Comparison of ENCODE assay signal across 1 cellular context in the genomic region with DNA sequence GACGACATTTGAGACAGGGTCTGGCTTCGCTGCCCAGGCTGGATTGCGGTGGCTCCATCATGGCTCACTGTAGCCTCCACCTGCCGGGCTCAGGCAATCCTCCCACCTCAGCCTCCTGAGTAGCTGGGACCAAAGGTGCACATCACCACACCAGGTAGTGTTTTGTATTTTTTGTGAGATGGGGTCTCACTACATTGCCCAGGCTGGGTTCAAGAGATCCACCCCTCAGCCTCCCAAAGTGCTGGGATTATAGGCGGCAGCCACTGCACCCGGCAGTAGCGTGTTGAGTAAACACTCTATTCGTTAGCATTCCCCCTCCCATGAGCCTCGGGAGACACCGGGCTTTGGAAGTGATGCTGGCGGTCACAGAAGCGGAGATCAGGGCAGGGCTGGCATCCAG.
TF ChIP-seq lines count a peak whose summit lies in the region.

No MANE protein-coding gene starts in this region.

TF ChIP-seq in WTC11, 78 proteins besides CTCF, POLR2A, EP300 and RAD21:
- TF ChIP-seq, protein P1, sequence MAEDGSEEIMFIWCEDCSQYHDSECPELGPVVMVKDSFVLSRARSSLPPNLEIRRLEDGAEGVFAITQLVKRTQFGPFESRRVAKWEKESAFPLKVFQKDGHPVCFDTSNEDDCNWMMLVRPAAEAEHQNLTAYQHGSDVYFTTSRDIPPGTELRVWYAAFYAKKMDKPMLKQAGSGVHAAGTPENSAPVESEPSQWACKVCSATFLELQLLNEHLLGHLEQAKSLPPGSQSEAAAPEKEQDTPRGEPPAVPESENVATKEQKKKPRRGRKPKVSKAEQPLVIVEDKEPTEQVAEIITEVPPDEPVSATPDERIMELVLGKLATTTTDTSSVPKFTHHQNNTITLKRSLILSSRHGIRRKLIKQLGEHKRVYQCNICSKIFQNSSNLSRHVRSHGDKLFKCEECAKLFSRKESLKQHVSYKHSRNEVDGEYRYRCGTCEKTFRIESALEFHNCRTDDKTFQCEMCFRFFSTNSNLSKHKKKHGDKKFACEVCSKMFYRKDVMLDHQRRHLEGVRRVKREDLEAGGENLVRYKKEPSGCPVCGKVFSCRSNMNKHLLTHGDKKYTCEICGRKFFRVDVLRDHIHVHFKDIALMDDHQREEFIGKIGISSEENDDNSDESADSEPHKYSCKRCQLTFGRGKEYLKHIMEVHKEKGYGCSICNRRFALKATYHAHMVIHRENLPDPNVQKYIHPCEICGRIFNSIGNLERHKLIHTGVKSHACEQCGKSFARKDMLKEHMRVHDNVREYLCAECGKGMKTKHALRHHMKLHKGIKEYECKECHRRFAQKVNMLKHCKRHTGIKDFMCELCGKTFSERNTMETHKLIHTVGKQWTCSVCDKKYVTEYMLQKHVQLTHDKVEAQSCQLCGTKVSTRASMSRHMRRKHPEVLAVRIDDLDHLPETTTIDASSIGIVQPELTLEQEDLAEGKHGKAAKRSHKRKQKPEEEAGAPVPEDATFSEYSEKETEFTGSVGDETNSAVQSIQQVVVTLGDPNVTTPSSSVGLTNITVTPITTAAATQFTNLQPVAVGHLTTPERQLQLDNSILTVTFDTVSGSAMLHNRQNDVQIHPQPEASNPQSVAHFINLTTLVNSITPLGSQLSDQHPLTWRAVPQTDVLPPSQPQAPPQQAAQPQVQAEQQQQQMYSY (CRISPR knock-in tag; IDR thresholded peaks at IDR 0.05): no peak
- TF ChIP-seq ETV6 (CRISPR knock-in tag; IDR thresholded peaks at IDR 0.05): no peak
- TF ChIP-seq, protein P2, sequence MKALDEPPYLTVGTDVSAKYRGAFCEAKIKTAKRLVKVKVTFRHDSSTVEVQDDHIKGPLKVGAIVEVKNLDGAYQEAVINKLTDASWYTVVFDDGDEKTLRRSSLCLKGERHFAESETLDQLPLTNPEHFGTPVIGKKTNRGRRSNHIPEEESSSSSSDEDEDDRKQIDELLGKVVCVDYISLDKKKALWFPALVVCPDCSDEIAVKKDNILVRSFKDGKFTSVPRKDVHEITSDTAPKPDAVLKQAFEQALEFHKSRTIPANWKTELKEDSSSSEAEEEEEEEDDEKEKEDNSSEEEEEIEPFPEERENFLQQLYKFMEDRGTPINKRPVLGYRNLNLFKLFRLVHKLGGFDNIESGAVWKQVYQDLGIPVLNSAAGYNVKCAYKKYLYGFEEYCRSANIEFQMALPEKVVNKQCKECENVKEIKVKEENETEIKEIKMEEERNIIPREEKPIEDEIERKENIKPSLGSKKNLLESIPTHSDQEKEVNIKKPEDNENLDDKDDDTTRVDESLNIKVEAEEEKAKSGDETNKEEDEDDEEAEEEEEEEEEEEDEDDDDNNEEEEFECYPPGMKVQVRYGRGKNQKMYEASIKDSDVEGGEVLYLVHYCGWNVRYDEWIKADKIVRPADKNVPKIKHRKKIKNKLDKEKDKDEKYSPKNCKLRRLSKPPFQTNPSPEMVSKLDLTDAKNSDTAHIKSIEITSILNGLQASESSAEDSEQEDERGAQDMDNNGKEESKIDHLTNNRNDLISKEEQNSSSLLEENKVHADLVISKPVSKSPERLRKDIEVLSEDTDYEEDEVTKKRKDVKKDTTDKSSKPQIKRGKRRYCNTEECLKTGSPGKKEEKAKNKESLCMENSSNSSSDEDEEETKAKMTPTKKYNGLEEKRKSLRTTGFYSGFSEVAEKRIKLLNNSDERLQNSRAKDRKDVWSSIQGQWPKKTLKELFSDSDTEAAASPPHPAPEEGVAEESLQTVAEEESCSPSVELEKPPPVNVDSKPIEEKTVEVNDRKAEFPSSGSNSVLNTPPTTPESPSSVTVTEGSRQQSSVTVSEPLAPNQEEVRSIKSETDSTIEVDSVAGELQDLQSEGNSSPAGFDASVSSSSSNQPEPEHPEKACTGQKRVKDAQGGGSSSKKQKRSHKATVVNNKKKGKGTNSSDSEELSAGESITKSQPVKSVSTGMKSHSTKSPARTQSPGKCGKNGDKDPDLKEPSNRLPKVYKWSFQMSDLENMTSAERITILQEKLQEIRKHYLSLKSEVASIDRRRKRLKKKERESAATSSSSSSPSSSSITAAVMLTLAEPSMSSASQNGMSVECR (CRISPR knock-in tag; IDR thresholded peaks at IDR 0.05; ENCODE audit: borderline replicate concordance): no peak
- peak; percentile 97 for TF ChIP-seq ZNF121 (CRISPR knock-in tag; IDR thresholded peaks at IDR 0.05)
- TF ChIP-seq GTF2I (CRISPR knock-in tag; conservative IDR thresholded peaks at IDR 0.05): 0 out of 2 replicates have a peak, but pooled peaks have one; percentile 40
- TF ChIP-seq ZNF219 (CRISPR knock-in tag; IDR thresholded peaks at IDR 0.05; ENCODE audit: borderline replicate concordance): no peak
- no peak for TF ChIP-seq SMAD3 (CRISPR knock-in tag; IDR thresholded peaks at IDR 0.05; ENCODE audit: borderline replicate concordance)
- TF ChIP-seq, protein P3, sequence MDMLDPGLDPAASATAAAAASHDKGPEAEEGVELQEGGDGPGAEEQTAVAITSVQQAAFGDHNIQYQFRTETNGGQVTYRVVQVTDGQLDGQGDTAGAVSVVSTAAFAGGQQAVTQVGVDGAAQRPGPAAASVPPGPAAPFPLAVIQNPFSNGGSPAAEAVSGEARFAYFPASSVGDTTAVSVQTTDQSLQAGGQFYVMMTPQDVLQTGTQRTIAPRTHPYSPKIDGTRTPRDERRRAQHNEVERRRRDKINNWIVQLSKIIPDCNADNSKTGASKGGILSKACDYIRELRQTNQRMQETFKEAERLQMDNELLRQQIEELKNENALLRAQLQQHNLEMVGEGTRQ (CRISPR knock-in tag; IDR thresholded peaks at IDR 0.05): no peak
- TF ChIP-seq, protein P4, sequence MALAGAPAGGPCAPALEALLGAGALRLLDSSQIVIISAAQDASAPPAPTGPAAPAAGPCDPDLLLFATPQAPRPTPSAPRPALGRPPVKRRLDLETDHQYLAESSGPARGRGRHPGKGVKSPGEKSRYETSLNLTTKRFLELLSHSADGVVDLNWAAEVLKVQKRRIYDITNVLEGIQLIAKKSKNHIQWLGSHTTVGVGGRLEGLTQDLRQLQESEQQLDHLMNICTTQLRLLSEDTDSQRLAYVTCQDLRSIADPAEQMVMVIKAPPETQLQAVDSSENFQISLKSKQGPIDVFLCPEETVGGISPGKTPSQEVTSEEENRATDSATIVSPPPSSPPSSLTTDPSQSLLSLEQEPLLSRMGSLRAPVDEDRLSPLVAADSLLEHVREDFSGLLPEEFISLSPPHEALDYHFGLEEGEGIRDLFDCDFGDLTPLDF (CRISPR knock-in tag; IDR thresholded peaks at IDR 0.05): no peak
